ENCODE assay signal across 8 cellular contexts in the genomic region with DNA sequence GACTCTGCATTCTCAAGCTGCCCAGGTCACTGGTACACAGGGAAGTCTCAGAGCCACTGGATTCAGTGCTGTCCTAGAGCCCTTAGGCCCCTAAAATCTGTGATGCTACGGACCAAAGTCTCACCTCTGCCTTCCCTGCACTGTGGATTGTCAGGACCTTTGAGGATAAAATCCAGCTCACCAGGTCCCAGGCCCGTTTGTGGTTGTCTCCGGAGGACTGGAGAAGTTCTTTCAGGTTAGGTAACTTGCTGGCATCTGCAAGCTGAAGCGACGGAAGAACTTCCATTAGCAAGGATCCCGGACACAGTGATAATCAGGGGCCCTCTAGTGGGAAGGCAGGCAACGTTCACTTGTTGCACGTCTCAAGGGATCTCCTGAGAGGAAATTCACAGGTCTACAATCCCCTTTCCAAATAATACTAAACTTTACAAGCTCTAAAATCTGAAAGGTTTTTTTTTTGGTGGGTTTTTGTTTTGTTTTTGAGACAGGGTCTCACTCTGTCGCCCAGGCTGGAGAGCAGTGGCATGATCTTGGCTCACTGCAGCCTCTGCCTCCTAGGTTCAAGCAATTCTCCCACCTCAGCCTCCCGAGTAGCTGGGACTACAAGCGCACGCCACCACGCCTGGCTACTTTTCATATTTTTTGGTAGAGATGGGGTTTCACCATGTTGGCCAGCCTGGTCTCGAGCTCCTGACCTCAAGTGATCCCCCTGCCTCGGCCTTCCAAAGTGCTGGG. TPM values are rescaled to one million over a fixed set of nuclear protein-coding genes. Genes with fewer than 3 reads are reported as not detected.
DNase-seq lines count a peak whose midpoint lies in the region; ATAC-seq, FAIRE-seq and TF ChIP-seq lines count a peak whose summit lies in the region.
"Not testable (repeated sequence)": the region's sequence is repeated elsewhere in the genome, so short reads cannot be mapped to it uniquely, and the experiment has no call there.

No MANE protein-coding gene starts in this region.

- intact Hi-C loops in esophagus squamous epithelium (cut with DNase I): loop anchor here (10.0 kb wide), 1 partner anchor 216 kb away; no protein-coding TSS in a partner anchor
- intact Hi-C loops in prostate gland (cut with DNase I): loop anchor here (2.0 to 10.0 kb wide), 2 partner anchors 82 to 236 kb away; no protein-coding TSS in a partner anchor

- H3K27ac ChIP-seq in esophagus squamous epithelium: peak overlapping the region in 2 of 4 donors; percentile 5 to 38
- not testable (repeated sequence) for H3K27ac ChIP-seq in prostate gland

- FAIRE-seq in A204.1 (lab: Jason Lieb, UNC): peak; percentile 73

- H3K9me3 ChIP-seq in esophagus squamous epithelium, prostate gland: not testable (repeated sequence)

- peaks cover 0 to 40% (median 0%) of the 10 kb centered on the region in 3 donors for H3K36me3 ChIP-seq in esophagus squamous epithelium
- not testable (repeated sequence) for H3K36me3 ChIP-seq in prostate gland

- H3K27me3 ChIP-seq in esophagus squamous epithelium; prostate gland (replicated peaks; ENCODE audit: insufficient read depth): not testable (repeated sequence)

- TF ChIP-seq CTCF in GM10248 (IDR thresholded peaks at IDR 0.05; ENCODE audit: control extremely low read depth, extremely low read depth, low read depth, missing control alignments) (peak; percentile 57), esophagus squamous epithelium (IDR thresholded peaks at IDR 0.05) (peak; percentile 16 to 80 (median 76)), prostate gland (IDR thresholded peaks at IDR 0.05) (peak; percentile 36 to 85 (median 68))

- POLR2A ChIA-PET in GM10248 (lab: Yijun Ruan, JAX): interaction anchor here (1.3 kb wide), 1 partner anchor 34 kb away, joined by 4 read pairs; a partner anchor contains a TSS
- POLR2A ChIA-PET in activated naive CD8-positive, alpha-beta T cell treated with anti-CD3 and anti-CD28 coated beads, Interleukin-2, amount 10 ng/mL, durations not matched to agents 7 days and 5 days (lab: Charles Lee): interaction anchor here (0.5 to 1.4 kb wide), 2 partner anchors 16 to 25 kb away, joined by 5 to 6 read pairs; a partner anchor contains a TSS

- peak; percentile 24 for ATAC-seq in activated naive CD8-positive, alpha-beta T cell treated with anti-CD3 and anti-CD28 coated beads, Interleukin-2, amount 10 ng/mL, durations not matched to agents 7 days and 5 days (ENCODE audit: low read depth)

- not testable (repeated sequence) for H3K27ac Mint-ChIP-seq in activated naive CD8-positive, alpha-beta T cell treated with anti-CD3 and anti-CD28 coated beads, Interleukin-2, amount 10 ng/mL, durations not matched to agents 7 days and 5 days

- H3K9me3 Mint-ChIP-seq in activated naive CD8-positive, alpha-beta T cell treated with anti-CD3 and anti-CD28 coated beads, Interleukin-2, amount 10 ng/mL, durations not matched to agents 7 days and 5 days: not testable (repeated sequence)

- H3K36me3 Mint-ChIP-seq in activated naive CD8-positive, alpha-beta T cell treated with anti-CD3 and anti-CD28 coated beads, Interleukin-2, amount 10 ng/mL, durations not matched to agents 7 days and 5 days: not testable (repeated sequence)

- 39 to 54% methylated on average over 13 to 14 of the region's 15 CpGs for WGBS in esophagus squamous epithelium, 2 donors
- 46% methylated on average over 15 of the region's 15 CpGs for WGBS in prostate gland

- H3K27me3 Mint-ChIP-seq in activated naive CD8-positive, alpha-beta T cell treated with anti-CD3 and anti-CD28 coated beads, Interleukin-2, amount 10 ng/mL, durations not matched to agents 7 days and 5 days: not testable (repeated sequence)

- CTCF ChIA-PET in GM10248 (lab: Yijun Ruan, JAX): interaction anchor here (0.7 to 4.1 kb wide), 17 partner anchors 10 to 237 kb away, joined by 3 to 26 read pairs (median 5); a partner anchor contains a TSS

- H3K4me1 ChIP-seq in esophagus squamous epithelium; prostate gland (replicated peaks): not testable (repeated sequence)

- H3K4me3 ChIP-seq in esophagus squamous epithelium, prostate gland: not testable (repeated sequence)

- H3K4me1 Mint-ChIP-seq in activated naive CD8-positive, alpha-beta T cell treated with anti-CD3 and anti-CD28 coated beads, Interleukin-2, amount 10 ng/mL, durations not matched to agents 7 days and 5 days: peaks cover 13% of the 10 kb centered on the region

- TF ChIP-seq POLR2A in esophagus squamous epithelium (IDR thresholded peaks at IDR 0.05); prostate gland (IDR thresholded peaks at IDR 0.05): not testable (repeated sequence)

- DNase-seq in GM10248 (ENCODE audit: extremely low spot score) (peak; percentile 52), M059J (ENCODE audit: low read depth) (peak; percentile 46), RPMI7951 (ENCODE audit: low read depth) (peak; percentile 57), kidney tubule cell (ENCODE audit: low spot score) (peak; percentile 78), prostate gland (ENCODE audit: low spot score) (peak; percentile 73)
- DNase-seq in activated naive CD8-positive, alpha-beta T cell treated with anti-CD3 and anti-CD28 coated beads, Interleukin-2, amount 10 ng/mL, durations not matched to agents 7 days and 5 days; esophagus squamous epithelium (lab: John Stamatoyannopoulos, UW): not testable (repeated sequence)

- not testable (repeated sequence) for H3K4me3 Mint-ChIP-seq in activated naive CD8-positive, alpha-beta T cell treated with anti-CD3 and anti-CD28 coated beads, Interleukin-2, amount 10 ng/mL, durations not matched to agents 7 days and 5 days

RNA-seq across cellular contexts. Expression of a gene that starts 15.7 kb away (rescaled TPM):
- 7.1 and 14.8 TPM in 2 replicates for total RNA-seq in M059J (2014; rRNA removed; shearing (Covaris generic))
- total RNA-seq in RPMI7951 (2014; rRNA removed; shearing (Covaris generic)): 7.7 and 8.2 TPM in 2 replicates
- 10 to 100 TPM; 17.7 to 20.4 TPM for total RNA-seq in activated naive CD8-positive, alpha-beta T cell treated with anti-CD3 and anti-CD28 coated beads, Interleukin-2, amount 10 ng/mL, durations not matched to agents 7 days and 5 days
- total RNA-seq in esophagus squamous epithelium: 1 to 10 TPM; 5.7 to 8.6 (median 6.3) TPM
- total RNA-seq in prostate gland: 10 to 100 TPM; 13.0 to 17.0 TPM

RNA-seq across cellular contexts. Expression of a gene that starts 24.9 kb away (rescaled TPM):
- total RNA-seq in M059J (2014; rRNA removed; shearing (Covaris generic)): not detected in 2 replicates
- not detected in 2 replicates for total RNA-seq in RPMI7951 (2014; rRNA removed; shearing (Covaris generic))
- not detected for total RNA-seq in activated naive CD8-positive, alpha-beta T cell treated with anti-CD3 and anti-CD28 coated beads, Interleukin-2, amount 10 ng/mL, durations not matched to agents 7 days and 5 days
- not detected for total RNA-seq in esophagus squamous epithelium
- not detected for total RNA-seq in prostate gland

RNA-seq across cellular contexts. Expression of a gene that starts 33.5 kb away (rescaled TPM):
- not detected in 2 replicates for total RNA-seq in M059J (2014; rRNA removed; shearing (Covaris generic))
- not detected in 2 replicates for total RNA-seq in RPMI7951 (2014; rRNA removed; shearing (Covaris generic))
- 10 to 100 TPM; 27.2 to 27.3 TPM for total RNA-seq in activated naive CD8-positive, alpha-beta T cell treated with anti-CD3 and anti-CD28 coated beads, Interleukin-2, amount 10 ng/mL, durations not matched to agents 7 days and 5 days
- total RNA-seq in esophagus squamous epithelium (not detected), prostate gland (not detected)

RNA-seq across cellular contexts. Expression of a gene that starts 59.7 kb away (rescaled TPM):
- 0.02 TPM in 1 of 2 replicates, not detected in the other for total RNA-seq in M059J (2014; rRNA removed; shearing (Covaris generic))
- total RNA-seq in RPMI7951 (2014; rRNA removed; shearing (Covaris generic)): 0.10 TPM in 1 of 2 replicates, not detected in the other
- total RNA-seq in activated naive CD8-positive, alpha-beta T cell treated with anti-CD3 and anti-CD28 coated beads, Interleukin-2, amount 10 ng/mL, durations not matched to agents 7 days and 5 days: under 1 TPM; 0.17 TPM
- total RNA-seq in esophagus squamous epithelium (10 to 100 TPM in 1 of 4 donors, 1 to 10 TPM in 3; 2.5 to 78.0 (median 5.5) TPM), prostate gland (10 to 100 TPM in 1 of 2 donors, under 1 TPM in 1; 0.82 to 27.8 TPM)

Comparison
In these comparisons a context has a peak if more than half of its experiments do, and no peak if none do; other contexts are left out.
1. RNA of a gene that starts 33.5 kb away (total RNA-seq): 27.2 to 27.3 TPM in activated naive CD8-positive, alpha-beta T cell treated with anti-CD3 and anti-CD28 coated beads, Interleukin-2, amount 10 ng/mL, durations not matched to agents 7 days and 5 days; not detected in M059J, not detected in RPMI7951, not detected in esophagus squamous epithelium and not detected in prostate gland; every median in the first group is over 10 times any median in the second.
2. Peak in every context shown above with its lines, with median percentiles within 50 percentile points of each other: CTCF ChIP-seq.